In the genomic region with DNA sequence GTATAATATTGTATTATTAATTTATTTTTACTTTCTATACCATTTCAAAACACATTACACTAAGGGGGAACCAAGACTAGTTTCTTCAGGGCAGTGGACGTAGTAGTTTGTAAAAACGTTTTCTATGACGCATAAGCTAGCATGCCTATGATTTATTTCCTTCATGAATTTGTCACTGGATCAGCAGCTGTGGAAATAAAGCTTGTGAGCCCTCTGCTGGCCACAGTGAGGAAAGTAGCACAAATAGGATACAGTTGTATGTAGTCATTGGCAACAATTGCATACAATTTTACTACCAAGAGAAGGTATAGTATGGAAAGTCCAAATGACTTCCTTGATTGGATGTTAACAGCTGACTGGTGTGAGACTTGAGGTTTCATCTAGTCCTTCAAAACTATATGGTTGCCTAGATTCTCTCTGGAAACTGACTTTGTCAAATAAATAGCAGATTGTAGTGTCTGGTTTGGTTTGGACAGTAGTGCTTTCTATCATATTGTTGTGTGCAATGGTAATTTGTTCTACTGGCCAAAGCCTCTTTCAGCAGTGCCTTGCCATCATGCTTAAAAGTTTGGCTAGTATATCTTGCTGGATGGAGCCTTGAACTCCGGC, we compare ENCODE assay signal across 2 cellular contexts.
TF ChIP-seq lines count a peak whose summit lies in the region.

No MANE protein-coding gene starts in this region.

TF ChIP-seq in IMR-90, 13 proteins besides CTCF, POLR2A, EP300 and RAD21:
- TF ChIP-seq RFX5 (IDR thresholded peaks at IDR 0.05; ENCODE audit: low read depth, low read length) (no peak), SMC3 (IDR thresholded peaks at IDR 0.05; ENCODE audit: low read depth, low read length) (peak; percentile 92), CEBPB (IDR thresholded peaks at IDR 0.05; ENCODE audit: low read depth, low read length) (0 out of 2 replicates have a peak, but pooled peaks have one; percentile 41), MAZ (IDR thresholded peaks at IDR 0.05; ENCODE audit: borderline replicate concordance, low read depth, low read length) (no peak), MXI1 (IDR thresholded peaks at IDR 0.05; ENCODE audit: borderline replicate concordance, low read depth, low read length) (no peak), FOS (IDR thresholded peaks at IDR 0.05; ENCODE audit: low read depth, low read length) (peak; percentile 47; the same call in 1 of the 2 replicates), BHLHE40 (IDR thresholded peaks at IDR 0.05; ENCODE audit: low read depth, low read length) (peak; percentile 71), NFE2L2 (IDR thresholded peaks at IDR 0.05; ENCODE audit: low read depth, low read length) (no peak)
- TF ChIP-seq, protein P1, sequence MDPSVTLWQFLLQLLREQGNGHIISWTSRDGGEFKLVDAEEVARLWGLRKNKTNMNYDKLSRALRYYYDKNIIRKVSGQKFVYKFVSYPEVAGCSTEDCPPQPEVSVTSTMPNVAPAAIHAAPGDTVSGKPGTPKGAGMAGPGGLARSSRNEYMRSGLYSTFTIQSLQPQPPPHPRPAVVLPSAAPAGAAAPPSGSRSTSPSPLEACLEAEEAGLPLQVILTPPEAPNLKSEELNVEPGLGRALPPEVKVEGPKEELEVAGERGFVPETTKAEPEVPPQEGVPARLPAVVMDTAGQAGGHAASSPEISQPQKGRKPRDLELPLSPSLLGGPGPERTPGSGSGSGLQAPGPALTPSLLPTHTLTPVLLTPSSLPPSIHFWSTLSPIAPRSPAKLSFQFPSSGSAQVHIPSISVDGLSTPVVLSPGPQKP (IDR thresholded peaks at IDR 0.05; ENCODE audit: borderline replicate concordance, low read depth, low read length) = no peak
- TF ChIP-seq, protein P2, sequence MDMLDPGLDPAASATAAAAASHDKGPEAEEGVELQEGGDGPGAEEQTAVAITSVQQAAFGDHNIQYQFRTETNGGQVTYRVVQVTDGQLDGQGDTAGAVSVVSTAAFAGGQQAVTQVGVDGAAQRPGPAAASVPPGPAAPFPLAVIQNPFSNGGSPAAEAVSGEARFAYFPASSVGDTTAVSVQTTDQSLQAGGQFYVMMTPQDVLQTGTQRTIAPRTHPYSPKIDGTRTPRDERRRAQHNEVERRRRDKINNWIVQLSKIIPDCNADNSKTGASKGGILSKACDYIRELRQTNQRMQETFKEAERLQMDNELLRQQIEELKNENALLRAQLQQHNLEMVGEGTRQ (IDR thresholded peaks at IDR 0.05; ENCODE audit: low read depth, low read length) = no peak

TF ChIP-seq in neural cell, 6 proteins besides CTCF, POLR2A, EP300 and RAD21:
- TF ChIP-seq TAF1 (IDR thresholded peaks at IDR 0.05; ENCODE audit: low read depth) (no peak), MXI1 (conservative IDR thresholded peaks at IDR 0.05; ENCODE audit: poor library complexity, severe bottlenecking) (no peak), SMC3 (conservative IDR thresholded peaks at IDR 0.05; ENCODE audit: poor library complexity) (peak; percentile 95), POLR2AphosphoS5 (IDR thresholded peaks at IDR 0.05) (no peak)
- TF ChIP-seq, protein P3, sequence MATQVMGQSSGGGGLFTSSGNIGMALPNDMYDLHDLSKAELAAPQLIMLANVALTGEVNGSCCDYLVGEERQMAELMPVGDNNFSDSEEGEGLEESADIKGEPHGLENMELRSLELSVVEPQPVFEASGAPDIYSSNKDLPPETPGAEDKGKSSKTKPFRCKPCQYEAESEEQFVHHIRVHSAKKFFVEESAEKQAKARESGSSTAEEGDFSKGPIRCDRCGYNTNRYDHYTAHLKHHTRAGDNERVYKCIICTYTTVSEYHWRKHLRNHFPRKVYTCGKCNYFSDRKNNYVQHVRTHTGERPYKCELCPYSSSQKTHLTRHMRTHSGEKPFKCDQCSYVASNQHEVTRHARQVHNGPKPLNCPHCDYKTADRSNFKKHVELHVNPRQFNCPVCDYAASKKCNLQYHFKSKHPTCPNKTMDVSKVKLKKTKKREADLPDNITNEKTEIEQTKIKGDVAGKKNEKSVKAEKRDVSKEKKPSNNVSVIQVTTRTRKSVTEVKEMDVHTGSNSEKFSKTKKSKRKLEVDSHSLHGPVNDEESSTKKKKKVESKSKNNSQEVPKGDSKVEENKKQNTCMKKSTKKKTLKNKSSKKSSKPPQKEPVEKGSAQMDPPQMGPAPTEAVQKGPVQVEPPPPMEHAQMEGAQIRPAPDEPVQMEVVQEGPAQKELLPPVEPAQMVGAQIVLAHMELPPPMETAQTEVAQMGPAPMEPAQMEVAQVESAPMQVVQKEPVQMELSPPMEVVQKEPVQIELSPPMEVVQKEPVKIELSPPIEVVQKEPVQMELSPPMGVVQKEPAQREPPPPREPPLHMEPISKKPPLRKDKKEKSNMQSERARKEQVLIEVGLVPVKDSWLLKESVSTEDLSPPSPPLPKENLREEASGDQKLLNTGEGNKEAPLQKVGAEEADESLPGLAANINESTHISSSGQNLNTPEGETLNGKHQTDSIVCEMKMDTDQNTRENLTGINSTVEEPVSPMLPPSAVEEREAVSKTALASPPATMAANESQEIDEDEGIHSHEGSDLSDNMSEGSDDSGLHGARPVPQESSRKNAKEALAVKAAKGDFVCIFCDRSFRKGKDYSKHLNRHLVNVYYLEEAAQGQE (IDR thresholded peaks at IDR 0.05; ENCODE audit: borderline replicate concordance) = no peak
TF ChIP-seq in neural cell: peak in this region for 1.
